10 cellular contexts compared by ENCODE assay signal in genomic region chr12:108559748-108560147, GRCh38. TPM values are rescaled to one million over a fixed set of nuclear protein-coding genes. Genes with fewer than 3 reads are reported as not detected.
DNase-seq lines count a peak whose midpoint lies in the region; ATAC-seq and TF ChIP-seq lines count a peak whose summit lies in the region.
"Had no signal": no experiment of that assay in that cellular context is flagged by ENCODE, and none has a peak within 500 bp of the region (broad histone marks: within the 10 kb centered on the region; RNA-seq: fewer than 3 reads in every experiment).

No MANE protein-coding gene starts in this region.

- peak overlapping the region; percentile 99 for H3K27ac ChIP-seq in Panc1 (ENCODE audit: low read length)
- no peak overlapping the region for H3K27ac ChIP-seq in prostate gland

- H3K27me3 ChIP-seq in Panc1 (ENCODE audit: control insufficient read depth, insufficient read depth, low read length), result no peaks in the 10 kb centered on the region
- H3K27me3 ChIP-seq in prostate gland (replicated peaks; ENCODE audit: insufficient read depth), result no peaks in the 10 kb centered on the region

- POLR2A ChIA-PET in Panc1 (lab: Charles Lee), result no interaction called here

- CTCF ChIA-PET in Panc1 (lab: Charles Lee), result interaction anchor here (0.6 to 0.9 kb wide), 2 partner anchors 18 to 418 kb away, joined by 5 to 15 read pairs; no protein-coding TSS in a partner anchor

- H3K36me3 ChIP-seq in Panc1 (ENCODE audit: control insufficient read depth, insufficient read depth, low read length) (peaks cover 16% of the 10 kb centered on the region), prostate gland (no peaks in the 10 kb centered on the region)

- DNase-seq in Panc1 (ENCODE audit: low read depth, low spot score) (no peak), erythroblast (lab: John Stamatoyannopoulos, UW) (peak; percentile 34 to 75), prostate gland (ENCODE audit: low spot score) (no peak), HK-2 (ENCODE audit: unreplicated experiment) (no peak)
- DNase-seq: head of caudate nucleus, SIG-M5 had no signal

- TF ChIP-seq CTCF in Panc1 (IDR thresholded peaks at IDR 0.05), result peak; percentile 30; the same call in 1 of the 2 replicates
- TF ChIP-seq CTCF in prostate gland (IDR thresholded peaks at IDR 0.05), result no peak

- H3K4me1 ChIP-seq in Panc1 (ENCODE audit: control insufficient read depth, insufficient read depth, low read length), result peaks cover 30% of the 10 kb centered on the region
- no peaks in the 10 kb centered on the region for H3K4me1 ChIP-seq in prostate gland (replicated peaks)

- WGBS in prostate gland, result 69% methylated on average over 3 of the region's 3 CpGs

- ATAC-seq in Panc1 (no peak), HG02981 (IDR thresholded peaks at IDR 0.05; ENCODE audit: unreplicated experiment) (no peak), GM21367 (IDR thresholded peaks at IDR 0.05; ENCODE audit: unreplicated experiment) (no peak), HG03565 (IDR thresholded peaks at IDR 0.05; ENCODE audit: unreplicated experiment) (no peak)

- H3K9me3 ChIP-seq in Panc1 (ENCODE audit: control insufficient read depth, insufficient read depth, low read depth, low read length), result no peaks in the 10 kb centered on the region
- H3K9me3 ChIP-seq in prostate gland, result no peaks in the 10 kb centered on the region

- TF ChIP-seq POLR2A in erythroblast (IDR thresholded peaks at IDR 0.05; ENCODE audit: low read length), result no peak
- TF ChIP-seq POLR2A in prostate gland (IDR thresholded peaks at IDR 0.05), result no peak

- intact Hi-C loops in Panc1 (cut with micrococcal nuclease; ENCODE audit: unreplicated experiment), result loop anchor here (5.0 kb wide), 1 partner anchor 533 kb away; the partner anchor contains the start of gene ALKBH2
- intact Hi-C loops in prostate gland (cut with DNase I), result loop anchor here (5.0 kb wide), 2 partner anchors 298 to 533 kb away; partner anchors contain the start of genes ALKBH2 and SSH1

- no TSS peak for BruUV-seq in Panc1 (replicated peaks; lab: Mats Ljungman, UMichigan)

- H3K4me3 ChIP-seq in GM08714 (ENCODE audit: low read length), result peak overlapping the region; percentile 72
- H3K4me3 ChIP-seq in Panc1 (ENCODE audit: low read depth in 2 of 2, low read length in 2 of 2), result peak overlapping the region; percentile 100
- peak overlapping the region; percentile 89 to 97 for H3K4me3 ChIP-seq in prostate gland

- in situ Hi-C loops in Panc1 (cut with HindIII; ENCODE audit: low pct_unique_long_range_greater_than_20kb, low sequenced_read_pairs), result no loop called here

RNA-seq across cellular contexts. Expression of gene SART3, which starts 1.2 kb away (rescaled TPM):
- total RNA-seq in Panc1 (2021; ENCODE audit: unreplicated experiment) (55.9 TPM), prostate gland (100 to 1,000 TPM in 1 of 2 donors, 10 to 100 TPM in 1; 54.1 to 112 TPM)
- 48.9 TPM for polyA plus RNA-seq in Panc1 (2012; ENCODE audit: insufficient read length)

RNA-seq across cellular contexts. Expression of gene ISCU, which starts 2.6 kb away (rescaled TPM):
- 66.1 TPM for total RNA-seq in Panc1 (2021; ENCODE audit: unreplicated experiment)
- polyA plus RNA-seq in Panc1 (2012; ENCODE audit: insufficient read length), result 42.5 TPM
- total RNA-seq in prostate gland, result 100 to 1,000 TPM; 170 to 203 TPM

RNA-seq across cellular contexts. Expression of gene TMEM119, which starts 38.1 kb away (rescaled TPM):
- total RNA-seq in Panc1 (2021; ENCODE audit: unreplicated experiment) (not detected), prostate gland (10 to 100 TPM in 1 of 2 donors, 1 to 10 TPM in 1; 1.7 to 19.1 TPM)
- polyA plus RNA-seq in Panc1 (2012; ENCODE audit: insufficient read length), result not detected

RNA-seq across cellular contexts. Expression of gene FICD, which starts 44.7 kb away (rescaled TPM):
- total RNA-seq in Panc1 (2021; ENCODE audit: unreplicated experiment) (10.1 TPM), prostate gland (10 to 100 TPM in 1 of 2 donors, 1 to 10 TPM in 1; 8.2 to 10.7 TPM)
- polyA plus RNA-seq in Panc1 (2012; ENCODE audit: insufficient read length), result 13.3 TPM

Comparison
In these comparisons a context has a peak if more than half of its experiments do, and no peak if none do; other contexts are left out.
1. DNase-seq: peak in erythroblast (2 of 2); none in Panc1 (single experiment), prostate gland (single experiment) and HK-2 (single experiment).
2. Peak in every context shown above with its lines, with median percentiles within 50 percentile points of each other: H3K4me3 ChIP-seq.